7 cellular contexts compared by ENCODE assay signal in the genomic region with DNA sequence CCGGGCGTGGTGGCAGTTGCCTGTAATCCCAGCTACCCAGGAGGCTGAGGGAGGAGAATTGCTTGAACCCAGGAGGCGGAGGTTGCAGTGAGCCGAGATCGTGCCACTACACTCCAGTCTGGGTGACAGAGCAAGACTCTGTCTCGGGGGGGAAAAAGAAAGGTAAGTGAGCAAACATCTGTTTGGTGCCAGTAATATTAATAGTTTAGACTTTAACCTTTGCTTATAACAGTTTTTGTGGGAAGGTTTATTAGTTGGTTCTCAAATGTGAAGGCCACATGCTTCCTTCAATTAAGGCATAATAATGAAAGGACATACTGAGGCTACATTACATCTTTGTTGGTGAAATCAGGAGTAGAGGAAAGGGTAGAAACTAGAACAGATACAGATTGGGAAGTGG. TPM values are rescaled to one million over a fixed set of nuclear protein-coding genes. Genes with fewer than 3 reads are reported as not detected.
A peak's percentile ranks its signal among the peaks of the same experiment; 100 is the strongest.
DNase-seq lines count a peak whose midpoint lies in the region; ATAC-seq and TF ChIP-seq lines count a peak whose summit lies in the region.
"Not testable (repeated sequence)": the region's sequence is repeated elsewhere in the genome, so short reads cannot be mapped to it uniquely, and the experiment has no call there.

No MANE protein-coding gene starts in this region.

- not testable (repeated sequence) for TF ChIP-seq CTCF in MCF 10A (IDR thresholded peaks at IDR 0.05; ENCODE audit: unreplicated experiment); smooth muscle cell (IDR thresholded peaks at IDR 0.05; ENCODE audit: borderline replicate concordance, insufficient read depth, poor library complexity, severe bottlenecking)

- peaks cover 95% of the 10 kb centered on the region for H4K20me1 ChIP-seq in smooth muscle cell (ENCODE audit: low read depth)

- H3K36me3 Mint-ChIP-seq in CD8-positive, alpha-beta memory T cell; T-helper 17 cell (ENCODE audit: low read depth); MCF 10A (ENCODE audit: insufficient read depth, unreplicated experiment); naive thymus-derived CD8-positive, alpha-beta T cell: not testable (repeated sequence)
- peaks cover 24% of the 10 kb centered on the region for H3K36me3 Mint-ChIP-seq in activated T-helper 2 cell treated with anti-CD3 and anti-CD28 coated beads, Interferon-gamma antibody, Interleukin-2, Interleukin-4, amounts not matched to agents 10 μg/mL and 5 μg/mL and 100 μg/mL, durations not matched to agents 14 hours and 24 hours and 36 hours (ENCODE audit: low read depth)

- WGBS in smooth muscle cell (ENCODE audit: low lambda C conversion rate) = 93% methylated on average over 6 of the region's 6 CpGs

- BruUV-seq in MCF 10A (replicated peaks; lab: Mats Ljungman, UMichigan) = not testable (repeated sequence)

- DNase-seq in CD8-positive, alpha-beta memory T cell; T-helper 17 cell; activated T-helper 2 cell treated with anti-CD3 and anti-CD28 coated beads, Interferon-gamma antibody, Interleukin-2, Interleukin-4, amounts not matched to agents 10 μg/mL and 5 μg/mL and 100 μg/mL, durations not matched to agents 14 hours and 24 hours and 36 hours (ENCODE audit: low spot score); MCF 10A (ENCODE audit: unreplicated experiment); epithelial cell of prostate (ENCODE audit: low read depth, low spot score); naive thymus-derived CD8-positive, alpha-beta T cell; smooth muscle cell (lab: John Stamatoyannopoulos, UW; ENCODE audit: unreplicated experiment): not testable (repeated sequence)

- not testable (repeated sequence) for H3K9me3 ChIP-seq in CD8-positive, alpha-beta memory T cell (ENCODE audit: low read length); T-helper 17 cell (ENCODE audit: control insufficient read depth, low read length, poor library complexity, severe bottlenecking); smooth muscle cell (replicated peaks; ENCODE audit: low read depth)

- peak overlapping the region in 6 of 7 donors; percentile 6 to 64 (median 42) for H3K4me3 Mint-ChIP-seq in CD8-positive, alpha-beta memory T cell
- peak overlapping the region; percentile 31 for H3K4me3 Mint-ChIP-seq in T-helper 17 cell
- H3K4me3 Mint-ChIP-seq in activated T-helper 2 cell treated with anti-CD3 and anti-CD28 coated beads, Interferon-gamma antibody, Interleukin-2, Interleukin-4, amounts not matched to agents 10 μg/mL and 5 μg/mL and 100 μg/mL, durations not matched to agents 14 hours and 24 hours and 36 hours (ENCODE audit: low read depth); MCF 10A (ENCODE audit: unreplicated experiment): not testable (repeated sequence)
- peak overlapping the region in 6 of 10 donors; percentile 4 to 54 (median 18) for H3K4me3 Mint-ChIP-seq in naive thymus-derived CD8-positive, alpha-beta T cell

- CTCF ChIA-PET in CD8-positive, alpha-beta memory T cell (lab: Charles Lee) = not testable (repeated sequence)
- CTCF ChIA-PET in MCF 10A (lab: Yijun Ruan, JAX) = interaction anchor here (0.7 kb wide), 1 partner anchor 25 kb away, joined by 4 read pairs; no protein-coding TSS in a partner anchor

- peaks cover 75 to 89% (median 89%) of the 10 kb centered on the region in 3 donors for H3K4me1 Mint-ChIP-seq in CD8-positive, alpha-beta memory T cell
- H3K4me1 Mint-ChIP-seq in T-helper 17 cell = peaks cover 49% of the 10 kb centered on the region
- peaks cover 44% of the 10 kb centered on the region for H3K4me1 Mint-ChIP-seq in activated T-helper 2 cell treated with anti-CD3 and anti-CD28 coated beads, Interferon-gamma antibody, Interleukin-2, Interleukin-4, amounts not matched to agents 10 μg/mL and 5 μg/mL and 100 μg/mL, durations not matched to agents 14 hours and 24 hours and 36 hours (ENCODE audit: low read depth)
- peaks cover 50% of the 10 kb centered on the region for H3K4me1 Mint-ChIP-seq in MCF 10A (ENCODE audit: insufficient read depth, unreplicated experiment)
- H3K4me1 Mint-ChIP-seq in naive thymus-derived CD8-positive, alpha-beta T cell = peaks cover 27 to 84% (median 74%) of the 10 kb centered on the region in 4 donors

- not testable (repeated sequence) for H3K27ac ChIP-seq in CD8-positive, alpha-beta memory T cell (ENCODE audit: low read depth, low read length)
- peak overlapping the region; percentile 44 for H3K27ac ChIP-seq in epithelial cell of prostate
- peak overlapping the region; percentile 73 for H3K27ac ChIP-seq in smooth muscle cell (ENCODE audit: low read depth)

- H3K36me3 ChIP-seq in CD8-positive, alpha-beta memory T cell (ENCODE audit: insufficient read depth, low read length); smooth muscle cell (ENCODE audit: low read depth): not testable (repeated sequence)

- H3K4me2 ChIP-seq in smooth muscle cell = not testable (repeated sequence)

- H3K79me2 ChIP-seq in smooth muscle cell (ENCODE audit: low read depth) = peaks cover 99% of the 10 kb centered on the region

- not testable (repeated sequence) for H3K9ac ChIP-seq in smooth muscle cell (ENCODE audit: low read depth)

- not testable (repeated sequence) for H3K27me3 Mint-ChIP-seq in CD8-positive, alpha-beta memory T cell; T-helper 17 cell; activated T-helper 2 cell treated with anti-CD3 and anti-CD28 coated beads, Interferon-gamma antibody, Interleukin-2, Interleukin-4, amounts not matched to agents 10 μg/mL and 5 μg/mL and 100 μg/mL, durations not matched to agents 14 hours and 24 hours and 36 hours (ENCODE audit: low read depth); MCF 10A (ENCODE audit: insufficient read depth, unreplicated experiment); naive thymus-derived CD8-positive, alpha-beta T cell

- H2AFZ ChIP-seq in smooth muscle cell (ENCODE audit: low read depth) = not testable (repeated sequence)

- not testable (repeated sequence) for H3K27me3 ChIP-seq in CD8-positive, alpha-beta memory T cell (ENCODE audit: insufficient read depth, low read length, poor library complexity, severe bottlenecking); smooth muscle cell (ENCODE audit: low read depth)

- H3K27ac Mint-ChIP-seq in CD8-positive, alpha-beta memory T cell = peak overlapping the region in 7 of 8 donors; percentile 13 to 90 (median 32)
- H3K27ac Mint-ChIP-seq in T-helper 17 cell = not testable (repeated sequence)
- H3K27ac Mint-ChIP-seq in activated T-helper 2 cell treated with anti-CD3 and anti-CD28 coated beads, Interferon-gamma antibody, Interleukin-2, Interleukin-4, amounts not matched to agents 10 μg/mL and 5 μg/mL and 100 μg/mL, durations not matched to agents 14 hours and 24 hours and 36 hours = peak overlapping the region; percentile 1
- H3K27ac Mint-ChIP-seq in MCF 10A (ENCODE audit: low read depth, unreplicated experiment) = peak overlapping the region; percentile 74
- peak overlapping the region in 6 of 10 donors; percentile 3 to 90 (median 40) for H3K27ac Mint-ChIP-seq in naive thymus-derived CD8-positive, alpha-beta T cell

- peaks cover 62% of the 10 kb centered on the region for H3K4me1 ChIP-seq in CD8-positive, alpha-beta memory T cell (ENCODE audit: insufficient read depth, low read length)
- peaks cover 22% of the 10 kb centered on the region for H3K4me1 ChIP-seq in smooth muscle cell (ENCODE audit: low read depth)

- peaks cover 28% of the 10 kb centered on the region for H3F3A ChIP-seq in smooth muscle cell (ENCODE audit: low read depth)

- not testable (repeated sequence) for H3K9me3 Mint-ChIP-seq in CD8-positive, alpha-beta memory T cell; activated T-helper 2 cell treated with anti-CD3 and anti-CD28 coated beads, Interferon-gamma antibody, Interleukin-2, Interleukin-4, amounts not matched to agents 10 μg/mL and 5 μg/mL and 100 μg/mL, durations not matched to agents 14 hours and 24 hours and 36 hours; MCF 10A (ENCODE audit: unreplicated experiment); naive thymus-derived CD8-positive, alpha-beta T cell

- not testable (repeated sequence) for H3K4me3 ChIP-seq in CD8-positive, alpha-beta memory T cell (ENCODE audit: low read length); smooth muscle cell

- intact Hi-C loops in activated T-helper 2 cell treated with anti-CD3 and anti-CD28 coated beads, Interferon-gamma antibody, Interleukin-2, Interleukin-4, amounts not matched to agents 10 μg/mL and 5 μg/mL and 100 μg/mL, durations not matched to agents 14 hours and 24 hours and 36 hours (cut with micrococcal nuclease); MCF 10A (cut with micrococcal nuclease): not testable (repeated sequence)

- POLR2A ChIA-PET in CD8-positive, alpha-beta memory T cell (lab: Charles Lee); naive thymus-derived CD8-positive, alpha-beta T cell (lab: Charles Lee): not testable (repeated sequence)
- POLR2A ChIA-PET in MCF 10A (lab: Yijun Ruan, JAX) = interaction anchor here (1.0 to 2.9 kb wide), 7 partner anchors 8 to 161 kb away, joined by 3 to 8 read pairs (median 4); a partner anchor contains a TSS

- ATAC-seq in T-helper 17 cell; naive thymus-derived CD8-positive, alpha-beta T cell: not testable (repeated sequence)

RNA-seq across cellular contexts. Expression of a gene that starts 36.4 kb away (rescaled TPM):
- total RNA-seq in CD8-positive, alpha-beta memory T cell = 100 to 1,000 TPM; 174 to 176 TPM
- 47.4 TPM for polyA plus RNA-seq in CD8-positive, alpha-beta memory T cell
- total RNA-seq in T-helper 17 cell = 100 to 1,000 TPM; 215 to 220 TPM
- total RNA-seq in activated T-helper 2 cell treated with anti-CD3 and anti-CD28 coated beads, Interferon-gamma antibody, Interleukin-2, Interleukin-4, amounts not matched to agents 10 μg/mL and 5 μg/mL and 100 μg/mL, durations not matched to agents 14 hours and 24 hours and 36 hours = 146 and 157 TPM in 2 replicates
- 123 and 139 TPM in 2 replicates for total RNA-seq in MCF 10A (2022)
- total RNA-seq in naive thymus-derived CD8-positive, alpha-beta T cell = 100 to 1,000 TPM; 142 to 158 TPM
- polyA plus RNA-seq in naive thymus-derived CD8-positive, alpha-beta T cell = 10 to 100 TPM; 19.5 to 31.0 (median 26.7) TPM
- total RNA-seq in smooth muscle cell = 95.0 and 104 TPM in 2 replicates
- 42.2 and 62.5 TPM in 2 replicates for polyA plus RNA-seq in smooth muscle cell
